In genomic region chr6:162493917-162494316, GRCh38 we compare ENCODE assay signal across 26 cellular contexts.
"Had no signal": no experiment of that assay in that cellular context is flagged by ENCODE, and none has a peak within 500 bp of the region (broad histone marks: within the 10 kb centered on the region; RNA-seq: fewer than 3 reads in every experiment).

No MANE protein-coding gene starts in this region.

- H3K79me2 ChIP-seq: parathyroid adenoma had no signal

- H3K4me1 ChIP-seq: left lung, parathyroid adenoma, testis, tibial artery, upper lobe of left lung had no signal

- H3K9ac ChIP-seq: neural progenitor cell, parathyroid adenoma had no signal

- H3K27me3 ChIP-seq: dorsolateral prefrontal cortex, gastrocnemius medialis, left lung, neural progenitor cell, testis, tibial artery, upper lobe of left lung had no signal

- H3K36me3 ChIP-seq: gastrocnemius medialis, left lung, neural progenitor cell, tibial artery, upper lobe of left lung had no signal

- H3K27ac ChIP-seq: dorsolateral prefrontal cortex, gastrocnemius medialis, left lung, neural progenitor cell, parathyroid adenoma, testis, tibial artery, upper lobe of left lung had no signal

- H3K4me2 ChIP-seq: neural progenitor cell, smooth muscle cell had no signal

- DNase-seq: dorsolateral prefrontal cortex; effector CD4-positive, alpha-beta T cell; foreskin fibroblast; gastrocnemius medialis; head of caudate nucleus; left cardiac atrium; left lung; mesenchymal stem cell; midbrain; naive thymus-derived CD4-positive, alpha-beta T cell; stimulated activated CD4-positive, alpha-beta T cell treated with anti-CD3 and anti-CD28 coated beads, Interleukin-12 subunit alpha, Interleukin-12 subunit beta, amount 100 ng/mL, for 4 hours; stimulated activated CD4-positive, alpha-beta T cell treated with anti-CD3 and anti-CD28 coated beads, Interleukin-2, amount 100 ng/mL, for 24 hours; stimulated activated CD4-positive, alpha-beta T cell treated with anti-CD3 and anti-CD28 coated beads, Interleukin-4, amount 100 ng/mL, for 24 hours; stimulated activated naive CD8-positive, alpha-beta T cell treated with anti-CD3 and anti-CD28 coated beads, Interleukin-15, Interleukin-2, amounts not matched to agents 100 U/mL and 50 U/mL, for 24 hours; substantia nigra; testis; tibial artery; upper lobe of left lung had no signal

- H3K9me3 ChIP-seq: gastrocnemius medialis, testis, tibial artery, upper lobe of left lung had no signal

- H2AFZ ChIP-seq: neural progenitor cell, parathyroid adenoma had no signal

- ATAC-seq: gastrocnemius medialis; left cardiac atrium; left lung; naive thymus-derived CD4-positive, alpha-beta T cell; sciatic nerve; stimulated activated memory B cell treated with anti-CD40 and anti-IgM and Interleukin-4, amounts not matched to agents 10 μg/mL and 1 μg/mL and 100 μg/mL, for 72 hours; stimulated activated naive CD8-positive, alpha-beta T cell treated with anti-CD3 and anti-CD28 coated beads, Interleukin-15, Interleukin-2, amounts not matched to agents 100 U/mL and 50 U/mL, for 24 hours had no signal

- FAIRE-seq: colon, islet of Langerhans, urothelium cell line had no signal

- H3K4me3 ChIP-seq: dorsolateral prefrontal cortex, gastrocnemius medialis, left lung, neural progenitor cell, smooth muscle cell, testis, tibial artery, upper lobe of left lung had no signal
